ENCODE assay signal across 1 cellular context in the genomic region with DNA sequence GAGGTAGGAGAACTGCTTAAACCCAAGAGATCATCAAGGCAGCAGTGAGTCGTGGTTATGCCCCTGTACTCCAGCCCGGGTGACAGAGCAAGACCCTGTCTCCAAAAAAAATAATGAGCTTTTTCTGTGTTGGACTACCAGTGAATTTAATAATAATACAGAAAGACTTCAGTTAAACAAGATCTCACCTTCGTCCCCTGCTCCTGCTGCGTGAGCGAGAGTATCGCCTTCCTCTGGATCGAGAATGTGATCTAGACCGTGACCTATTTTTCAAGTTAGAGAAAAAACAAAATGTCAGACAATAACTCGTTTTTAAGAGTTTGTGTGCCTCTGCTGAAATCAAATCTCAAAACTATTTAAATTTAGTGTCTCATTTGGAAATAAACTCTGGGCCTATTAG.
TF ChIP-seq lines count a peak whose summit lies in the region.

No MANE protein-coding gene starts in this region.

TF ChIP-seq in K562, 482 proteins besides CTCF, POLR2A, EP300 and RAD21:
- TF ChIP-seq MED1 (CRISPR knock-in tag; IDR thresholded peaks at IDR 0.05; ENCODE audit: borderline replicate concordance) = no peak
- no peak for TF ChIP-seq NRF1 (conservative IDR thresholded peaks at IDR 0.05 in 1 of 2, IDR thresholded peaks at IDR 0.05 in 1 of 2)
- TF ChIP-seq ETV6 (IDR thresholded peaks at IDR 0.05; ENCODE audit: borderline replicate concordance in 1 of 2, low read depth in 2 of 2, low read length in 1 of 2) = no peak
- TF ChIP-seq ETV6 (CRISPR knock-in tag; IDR thresholded peaks at IDR 0.05; ENCODE audit: borderline replicate concordance) = no peak
- TF ChIP-seq ZNF124 (CRISPR knock-in tag; IDR thresholded peaks at IDR 0.05) = no peak
- TF ChIP-seq, protein P1, sequence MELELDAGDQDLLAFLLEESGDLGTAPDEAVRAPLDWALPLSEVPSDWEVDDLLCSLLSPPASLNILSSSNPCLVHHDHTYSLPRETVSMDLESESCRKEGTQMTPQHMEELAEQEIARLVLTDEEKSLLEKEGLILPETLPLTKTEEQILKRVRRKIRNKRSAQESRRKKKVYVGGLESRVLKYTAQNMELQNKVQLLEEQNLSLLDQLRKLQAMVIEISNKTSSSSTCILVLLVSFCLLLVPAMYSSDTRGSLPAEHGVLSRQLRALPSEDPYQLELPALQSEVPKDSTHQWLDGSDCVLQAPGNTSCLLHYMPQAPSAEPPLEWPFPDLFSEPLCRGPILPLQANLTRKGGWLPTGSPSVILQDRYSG (tag; conservative IDR thresholded peaks at IDR 0.05; ENCODE audit: low read depth) = no peak
- TF ChIP-seq, protein P2, sequence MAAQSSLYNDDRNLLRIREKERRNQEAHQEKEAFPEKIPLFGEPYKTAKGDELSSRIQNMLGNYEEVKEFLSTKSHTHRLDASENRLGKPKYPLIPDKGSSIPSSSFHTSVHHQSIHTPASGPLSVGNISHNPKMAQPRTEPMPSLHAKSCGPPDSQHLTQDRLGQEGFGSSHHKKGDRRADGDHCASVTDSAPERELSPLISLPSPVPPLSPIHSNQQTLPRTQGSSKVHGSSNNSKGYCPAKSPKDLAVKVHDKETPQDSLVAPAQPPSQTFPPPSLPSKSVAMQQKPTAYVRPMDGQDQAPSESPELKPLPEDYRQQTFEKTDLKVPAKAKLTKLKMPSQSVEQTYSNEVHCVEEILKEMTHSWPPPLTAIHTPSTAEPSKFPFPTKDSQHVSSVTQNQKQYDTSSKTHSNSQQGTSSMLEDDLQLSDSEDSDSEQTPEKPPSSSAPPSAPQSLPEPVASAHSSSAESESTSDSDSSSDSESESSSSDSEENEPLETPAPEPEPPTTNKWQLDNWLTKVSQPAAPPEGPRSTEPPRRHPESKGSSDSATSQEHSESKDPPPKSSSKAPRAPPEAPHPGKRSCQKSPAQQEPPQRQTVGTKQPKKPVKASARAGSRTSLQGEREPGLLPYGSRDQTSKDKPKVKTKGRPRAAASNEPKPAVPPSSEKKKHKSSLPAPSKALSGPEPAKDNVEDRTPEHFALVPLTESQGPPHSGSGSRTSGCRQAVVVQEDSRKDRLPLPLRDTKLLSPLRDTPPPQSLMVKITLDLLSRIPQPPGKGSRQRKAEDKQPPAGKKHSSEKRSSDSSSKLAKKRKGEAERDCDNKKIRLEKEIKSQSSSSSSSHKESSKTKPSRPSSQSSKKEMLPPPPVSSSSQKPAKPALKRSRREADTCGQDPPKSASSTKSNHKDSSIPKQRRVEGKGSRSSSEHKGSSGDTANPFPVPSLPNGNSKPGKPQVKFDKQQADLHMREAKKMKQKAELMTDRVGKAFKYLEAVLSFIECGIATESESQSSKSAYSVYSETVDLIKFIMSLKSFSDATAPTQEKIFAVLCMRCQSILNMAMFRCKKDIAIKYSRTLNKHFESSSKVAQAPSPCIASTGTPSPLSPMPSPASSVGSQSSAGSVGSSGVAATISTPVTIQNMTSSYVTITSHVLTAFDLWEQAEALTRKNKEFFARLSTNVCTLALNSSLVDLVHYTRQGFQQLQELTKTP (IDR thresholded peaks at IDR 0.05; ENCODE audit: low read depth in 1 of 2, partially characterized antibody in 2 of 2) = no peak
- peak; percentile 22; the same call in 1 of the 2 replicates for TF ChIP-seq SP1 (CRISPR knock-in tag; IDR thresholded peaks at IDR 0.05)
TF ChIP-seq in K562: peak in this region for 1.
